ENCODE assay signal across 12 cellular contexts in the genomic region with DNA sequence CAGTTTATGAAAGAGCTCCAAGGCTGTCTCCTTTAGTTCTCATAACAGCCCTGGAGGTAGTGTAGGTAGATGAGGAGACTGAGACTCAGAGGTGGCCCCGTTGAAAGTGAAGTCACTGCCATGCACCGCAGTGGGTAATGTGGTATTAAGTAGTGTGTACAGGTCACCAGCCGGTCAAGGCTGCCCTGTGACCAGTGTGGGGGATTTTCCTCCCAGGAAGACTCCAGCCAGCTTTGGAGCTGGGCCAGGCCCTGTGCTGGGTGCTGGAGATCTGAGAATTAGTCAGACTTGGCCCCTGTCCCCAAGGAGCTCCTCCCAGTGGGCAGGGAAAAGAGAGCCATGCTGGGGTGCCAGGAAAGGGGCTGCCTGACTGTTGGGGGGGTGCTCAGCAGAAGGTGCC. TPM values are rescaled to one million over a fixed set of nuclear protein-coding genes. Genes with fewer than 3 reads are reported as not detected.
DNase-seq lines count a peak whose midpoint lies in the region; ATAC-seq and TF ChIP-seq lines count a peak whose summit lies in the region.
"Had no signal": no experiment of that assay in that cellular context is flagged by ENCODE, and none has a peak within 500 bp of the region (broad histone marks: within the 10 kb centered on the region; RNA-seq: fewer than 3 reads in every experiment).

No MANE protein-coding gene starts in this region.

- CTCF ChIA-PET in MCF 10A (lab: Yijun Ruan, JAX), result interaction anchor here (0.6 to 4.8 kb wide), 5 partner anchors 10 to 459 kb away, joined by 3 to 44 read pairs (median 6); partner anchors contain the start of gene MYO7A
- CTCF ChIA-PET in naive thymus-derived CD4-positive, alpha-beta T cell (lab: Charles Lee), result no interaction called here

- TF ChIP-seq CTCF in MCF 10A (IDR thresholded peaks at IDR 0.05; ENCODE audit: unreplicated experiment), result no peak
- no peak for TF ChIP-seq CTCF in breast epithelium (IDR thresholded peaks at IDR 0.05)

- no peaks in the 10 kb centered on the region for H3K27me3 ChIP-seq in breast epithelium
- H3K27me3 ChIP-seq in naive thymus-derived CD4-positive, alpha-beta T cell (ENCODE audit: control insufficient read depth in 2 of 2, insufficient read depth in 2 of 2, low read length in 2 of 2), result no peaks in the 10 kb centered on the region

- H3K36me3 Mint-ChIP-seq in MCF 10A (ENCODE audit: insufficient read depth, unreplicated experiment), result no peaks in the 10 kb centered on the region
- peaks cover 0 to 10% (median 0%) of the 10 kb centered on the region in 5 donors for H3K36me3 Mint-ChIP-seq in naive thymus-derived CD4-positive, alpha-beta T cell

- DNase-seq in MCF 10A (ENCODE audit: unreplicated experiment) (peak; percentile 92), breast epithelium (ENCODE audit: low spot score in 2 of 2) (no peak), astrocyte of the hippocampus (ENCODE audit: low read depth, low spot score) (peak; percentile 97), left colon (peak; percentile 70 to 73), ureter (ENCODE audit: low spot score) (peak; percentile 77), NCI-H345 (lab: John Stamatoyannopoulos, UW) (no peak), G401 (ENCODE audit: low spot score) (no peak)
- no peak for DNase-seq in naive thymus-derived CD4-positive, alpha-beta T cell
- DNase-seq: AML-193; stimulated activated naive CD4-positive, alpha-beta T cell had no signal

- no peaks in the 10 kb centered on the region for H3K27me3 Mint-ChIP-seq in MCF 10A (ENCODE audit: insufficient read depth, unreplicated experiment)
- no peaks in the 10 kb centered on the region for H3K27me3 Mint-ChIP-seq in naive thymus-derived CD4-positive, alpha-beta T cell

- peak overlapping the region in 1 of 2 donors; percentile 12 for H3K27ac ChIP-seq in breast epithelium
- H3K27ac ChIP-seq in naive thymus-derived CD4-positive, alpha-beta T cell (ENCODE audit: low read depth, low read length), result no peak overlapping the region

- H3K9me3 ChIP-seq in breast epithelium, result no peaks in the 10 kb centered on the region
- no peaks in the 10 kb centered on the region for H3K9me3 ChIP-seq in naive thymus-derived CD4-positive, alpha-beta T cell (ENCODE audit: control insufficient read depth in 2 of 3, low read length in 3 of 3)

- intact Hi-C loops in MCF 10A (cut with micrococcal nuclease), result no loop called here
- intact Hi-C loops in breast epithelium (cut with DNase I; ENCODE audit: low total_unique reads), result no loop called here
- intact Hi-C loops in left colon (cut with DNase I, micrococcal nuclease), result no loop called here
- intact Hi-C loops in naive thymus-derived CD4-positive, alpha-beta T cell (cut with micrococcal nuclease), result no loop called here

- no peak overlapping the region for H3K4me3 Mint-ChIP-seq in MCF 10A (ENCODE audit: unreplicated experiment)
- no peak overlapping the region for H3K4me3 Mint-ChIP-seq in naive thymus-derived CD4-positive, alpha-beta T cell

- H3K36me3 ChIP-seq in breast epithelium, result no peaks in the 10 kb centered on the region
- H3K36me3 ChIP-seq in naive thymus-derived CD4-positive, alpha-beta T cell (ENCODE audit: control insufficient read depth in 2 of 3, insufficient read depth in 3 of 3, low read length in 3 of 3), result no peaks in the 10 kb centered on the region

- in situ Hi-C loops in G401 (cut with HindIII; ENCODE audit: low sequenced_read_pairs), result no loop called here

- ATAC-seq in left colon, result peak; percentile 55
- ATAC-seq in naive thymus-derived CD4-positive, alpha-beta T cell, result no peak

- POLR2A ChIA-PET in MCF 10A (lab: Yijun Ruan, JAX), result no interaction called here
- POLR2A ChIA-PET in naive thymus-derived CD4-positive, alpha-beta T cell (lab: Charles Lee), result no interaction called here

- H3K27ac Mint-ChIP-seq in MCF 10A (ENCODE audit: low read depth, unreplicated experiment), result no peak overlapping the region
- no peak overlapping the region for H3K27ac Mint-ChIP-seq in naive thymus-derived CD4-positive, alpha-beta T cell

- no peak overlapping the region for H3K4me3 ChIP-seq in breast epithelium
- no peak overlapping the region for H3K4me3 ChIP-seq in naive thymus-derived CD4-positive, alpha-beta T cell (ENCODE audit: low read length)

- no peak for TF ChIP-seq POLR2A in breast epithelium (IDR thresholded peaks at IDR 0.05)

- peaks cover 14% of the 10 kb centered on the region for H3K4me1 Mint-ChIP-seq in MCF 10A (ENCODE audit: insufficient read depth, unreplicated experiment)
- H3K4me1 Mint-ChIP-seq in naive thymus-derived CD4-positive, alpha-beta T cell, result peaks cover 0 to 1% (median 0%) of the 10 kb centered on the region in 7 donors

- no peaks in the 10 kb centered on the region for H3K9me3 Mint-ChIP-seq in MCF 10A (ENCODE audit: unreplicated experiment)
- no peaks in the 10 kb centered on the region for H3K9me3 Mint-ChIP-seq in naive thymus-derived CD4-positive, alpha-beta T cell

- no peaks in the 10 kb centered on the region for H3K4me1 ChIP-seq in breast epithelium
- no peaks in the 10 kb centered on the region for H3K4me1 ChIP-seq in naive thymus-derived CD4-positive, alpha-beta T cell (ENCODE audit: control insufficient read depth in 2 of 2, insufficient read depth in 2 of 2, low read length in 2 of 2)

- BruUV-seq in MCF 10A (replicated peaks; lab: Mats Ljungman, UMichigan), result no TSS peak

RNA-seq across cellular contexts. Expression of gene OMP, which starts 5.3 kb away (rescaled TPM):
- not detected in 2 replicates for total RNA-seq in MCF 10A (2022)
- total RNA-seq in breast epithelium, result not detected
- 10 to 100 TPM in 1 of 2 donors, 1 to 10 TPM in 1; 7.1 to 11.9 TPM for total RNA-seq in left colon
- total RNA-seq in ureter, result 9.6 TPM
- 1 to 10 TPM in 1 of 5 experiments, not detected in 4; 1.1 TPM for total RNA-seq in naive thymus-derived CD4-positive, alpha-beta T cell
- not detected for polyA plus RNA-seq in naive thymus-derived CD4-positive, alpha-beta T cell
- total RNA-seq in G401 (2014; rRNA removed; shearing (Covaris generic)), result not detected in 2 replicates
- total RNA-seq: activated CD8-positive, alpha-beta memory T cell treated with anti-CD3 and anti-CD28 coated beads for 36 hours had no signal
- polyA plus RNA-seq: neural cell had no signal

RNA-seq across cellular contexts. Expression of gene MYO7A, which starts 20.1 kb away (rescaled TPM):
- total RNA-seq in MCF 10A (2022) (0.26 and 0.27 TPM in 2 replicates), breast epithelium (10 to 100 TPM in 1 of 3 donors, 1 to 10 TPM in 2; 4.3 to 23.5 (median 4.5) TPM), left colon (1 to 10 TPM; 4.8 to 5.8 TPM), ureter (5.8 TPM)
- total RNA-seq in naive thymus-derived CD4-positive, alpha-beta T cell, result 1 to 10 TPM in 1 of 5 experiments, under 1 TPM in 4; 0.07 to 2.5 (median 0.27) TPM
- polyA plus RNA-seq in naive thymus-derived CD4-positive, alpha-beta T cell, result not detected
- 0.64 and 4.1 TPM in 2 replicates for total RNA-seq in G401 (2014; rRNA removed; shearing (Covaris generic))

RNA-seq across cellular contexts. Expression of gene CAPN5, which starts 41.2 kb away (rescaled TPM):
- total RNA-seq in MCF 10A (2022) (0.26 and 0.49 TPM in 2 replicates), breast epithelium (1 to 10 TPM; 2.8 to 6.1 (median 3.6) TPM), left colon (100 to 1,000 TPM; 219 to 339 TPM), ureter (143 TPM)
- 1 to 10 TPM in 4 of 5 experiments, under 1 TPM in 1; 0.94 to 5.8 (median 5.6) TPM for total RNA-seq in naive thymus-derived CD4-positive, alpha-beta T cell
- polyA plus RNA-seq in naive thymus-derived CD4-positive, alpha-beta T cell, result 1 to 10 TPM; 3.0 to 5.8 TPM
- total RNA-seq in G401 (2014; rRNA removed; shearing (Covaris generic)), result 5.6 and 11.1 TPM in 2 replicates

Comparison
In these comparisons a context has a peak if more than half of its experiments do, and no peak if none do; other contexts are left out.
1. DNase-seq: peak in MCF 10A (single experiment), astrocyte of the hippocampus (single experiment), left colon (2 of 2) and ureter (single experiment); none in breast epithelium (0 of 2), NCI-H345 (single experiment), naive thymus-derived CD4-positive, alpha-beta T cell (0 of 9) and G401 (single experiment).
2. RNA of gene CAPN5, which starts 41.2 kb away (total RNA-seq): 219 to 339 TPM in left colon and 143 TPM in ureter (single experiment); 5.6 to 11.1 TPM in G401, 0.94 to 5.8 TPM in naive thymus-derived CD4-positive, alpha-beta T cell, 2.8 to 6.1 TPM in breast epithelium and 0.26 to 0.49 TPM in MCF 10A; every median in the first group is over 10 times any median in the second.